ENCODE assay signal across 30 cellular contexts in the genomic region with DNA sequence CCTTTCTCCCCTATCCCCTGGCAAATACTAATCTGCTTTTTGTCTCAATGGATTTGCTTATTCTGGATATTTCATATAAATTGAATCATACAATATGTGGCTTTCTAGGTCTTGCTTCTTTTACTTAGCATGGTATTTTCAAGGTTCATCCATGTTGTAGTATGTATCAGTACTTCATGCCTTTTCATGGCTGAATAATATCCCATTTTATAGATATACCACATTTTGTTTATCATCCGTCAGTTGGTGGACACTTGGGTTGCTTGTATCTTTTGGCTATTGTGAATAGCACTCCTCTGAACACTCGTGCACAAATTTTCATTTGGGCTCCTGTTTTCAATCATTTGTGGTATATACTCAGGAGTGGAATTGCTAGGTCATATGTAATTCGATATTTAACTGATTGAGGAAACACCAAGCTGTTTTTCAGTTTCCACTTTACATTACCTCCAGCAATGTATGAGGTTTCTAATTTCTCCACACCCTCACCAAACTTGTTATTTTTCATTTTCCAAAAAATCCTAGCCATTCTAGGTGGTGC.
"Had no signal": no experiment of that assay in that cellular context is flagged by ENCODE, and none has a peak within 500 bp of the region (broad histone marks: within the 10 kb centered on the region; RNA-seq: fewer than 3 reads in every experiment).

No MANE protein-coding gene starts in this region.

- H3K4me3 ChIP-seq: adrenal gland, ascending aorta, body of pancreas, breast epithelium, cardiac muscle cell had no signal

- H3K36me3 ChIP-seq: adrenal gland, ascending aorta, brain microvascular endothelial cell, breast epithelium, cardiac muscle cell had no signal

- DNase-seq: activated effector memory CD4-positive, alpha-beta T cell treated with anti-CD3 and anti-CD28 coated beads, Interleukin-2, amount 50 U/mL, for 16 hours; activated effector memory CD4-positive, alpha-beta T cell treated with Interleukin-2 at 50 U/mL for 16 hours; activated gamma-delta T cell; activated gamma-delta T cell treated with Interleukin-2 at 50 U/mL for 16 hours; activated naive CD4-positive, alpha-beta T cell; activated naive CD4-positive, alpha-beta T cell treated with anti-CD3 and anti-CD28 coated beads for 36 hours; activated naive CD4-positive, alpha-beta T cell treated with anti-CD3 and anti-CD28 coated beads, Interleukin-2, amount 10 ng/mL, durations not matched to agents 7 days and 5 days; activated naive CD4-positive, alpha-beta T cell treated with anti-CD3 and anti-CD28 coated beads, Interleukin-2, amount 50 U/mL, for 16 hours; activated naive CD4-positive, alpha-beta T cell treated with Interleukin-2 at 50 U/mL for 16 hours; activated naive CD8-positive, alpha-beta T cell treated with anti-CD3 and anti-CD28 coated beads for 36 hours; activated naive CD8-positive, alpha-beta T cell treated with anti-CD3 and anti-CD28 coated beads, Interleukin-2, amount 10 ng/mL, durations not matched to agents 7 days and 5 days; activated naive CD8-positive, alpha-beta T cell treated with anti-CD3 and anti-CD28 coated beads, Interleukin-2, amount 50 U/mL, for 24 hours; activated T-cell treated with anti-CD3 and anti-CD28 coated beads, Interleukin-2, amount 50 U/mL, for 4 hours; activated T-cell treated with anti-CD3 and anti-CD28 coated beads, Interleukin-2, amount 50 U/mL, for 48 hours; activated T-cell treated with anti-CD3 and anti-CD28 coated beads, Interleukin-2, amount 50 U/mL, for 72 hours; adrenal gland; amniotic stem cell; amygdala; anterior cingulate cortex; aorta; body of pancreas; brain microvascular endothelial cell; caudate nucleus; central memory CD4-positive, alpha-beta T cell; cerebellar nuclear complex had no signal

- H3K4me1 ChIP-seq: adrenal gland, ascending aorta, body of pancreas, breast epithelium had no signal

- H3K9me3 ChIP-seq: adrenal gland, ascending aorta, body of pancreas had no signal

- H3K27ac ChIP-seq: adrenal gland, ascending aorta, body of pancreas, brain microvascular endothelial cell, breast epithelium, cardiac muscle cell had no signal

- ATAC-seq: activated naive CD4-positive, alpha-beta T cell treated with anti-CD3 and anti-CD28 coated beads, Interleukin-2, amount 50 U/mL, for 72 hours; activated naive CD8-positive, alpha-beta T cell treated with anti-CD3 and anti-CD28 coated beads, Interleukin-2, amount 50 U/mL, for 24 hours; activated T-cell treated with anti-CD3 and anti-CD28 coated beads, Interleukin-2, amount 50 U/mL, for 4 hours; activated T-cell treated with anti-CD3 and anti-CD28 coated beads, Interleukin-2, amount 50 U/mL, for 72 hours; activated T-helper 17 cell treated with anti-CD3 and anti-CD28 coated beads, Interleukin-2, amount 50 U/mL, for 72 hours; body of pancreas had no signal

- H3K27me3 ChIP-seq: adrenal gland, ascending aorta, body of pancreas, brain microvascular endothelial cell, breast epithelium, cardiac muscle cell had no signal
